Comparison of ENCODE assay signal across 1 cellular context in genomic region chr1:12525311-12526181, GRCh38.
TF ChIP-seq lines count a peak whose summit lies in the region.

No MANE protein-coding gene starts in this region.

TF ChIP-seq in HepG2, 621 proteins besides CTCF, POLR2A, EP300 and RAD21 (continued from another document and continues in another):
- TF ChIP-seq AKNA (CRISPR knock-in tag; IDR thresholded peaks at IDR 0.05; ENCODE audit: borderline replicate concordance): no peak
- no peak for TF ChIP-seq NFE2L2 (IDR thresholded peaks at IDR 0.05; ENCODE audit: low read length)
- TF ChIP-seq ELF1 (CRISPR knock-in tag; IDR thresholded peaks at IDR 0.05): peak; percentile 10; the same call in 1 of the 2 replicates
- TF ChIP-seq, protein P1, sequence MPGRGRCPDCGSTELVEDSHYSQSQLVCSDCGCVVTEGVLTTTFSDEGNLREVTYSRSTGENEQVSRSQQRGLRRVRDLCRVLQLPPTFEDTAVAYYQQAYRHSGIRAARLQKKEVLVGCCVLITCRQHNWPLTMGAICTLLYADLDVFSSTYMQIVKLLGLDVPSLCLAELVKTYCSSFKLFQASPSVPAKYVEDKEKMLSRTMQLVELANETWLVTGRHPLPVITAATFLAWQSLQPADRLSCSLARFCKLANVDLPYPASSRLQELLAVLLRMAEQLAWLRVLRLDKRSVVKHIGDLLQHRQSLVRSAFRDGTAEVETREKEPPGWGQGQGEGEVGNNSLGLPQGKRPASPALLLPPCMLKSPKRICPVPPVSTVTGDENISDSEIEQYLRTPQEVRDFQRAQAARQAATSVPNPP (CRISPR knock-in tag; IDR thresholded peaks at IDR 0.05): no peak; the same call in 1 of the 2 replicates
- no peak for TF ChIP-seq KAT2B (IDR thresholded peaks at IDR 0.05; ENCODE audit: borderline replicate concordance, low read depth, low read length)
- no peak for TF ChIP-seq ADNP (CRISPR knock-in tag; IDR thresholded peaks at IDR 0.05)
- TF ChIP-seq, protein P2, sequence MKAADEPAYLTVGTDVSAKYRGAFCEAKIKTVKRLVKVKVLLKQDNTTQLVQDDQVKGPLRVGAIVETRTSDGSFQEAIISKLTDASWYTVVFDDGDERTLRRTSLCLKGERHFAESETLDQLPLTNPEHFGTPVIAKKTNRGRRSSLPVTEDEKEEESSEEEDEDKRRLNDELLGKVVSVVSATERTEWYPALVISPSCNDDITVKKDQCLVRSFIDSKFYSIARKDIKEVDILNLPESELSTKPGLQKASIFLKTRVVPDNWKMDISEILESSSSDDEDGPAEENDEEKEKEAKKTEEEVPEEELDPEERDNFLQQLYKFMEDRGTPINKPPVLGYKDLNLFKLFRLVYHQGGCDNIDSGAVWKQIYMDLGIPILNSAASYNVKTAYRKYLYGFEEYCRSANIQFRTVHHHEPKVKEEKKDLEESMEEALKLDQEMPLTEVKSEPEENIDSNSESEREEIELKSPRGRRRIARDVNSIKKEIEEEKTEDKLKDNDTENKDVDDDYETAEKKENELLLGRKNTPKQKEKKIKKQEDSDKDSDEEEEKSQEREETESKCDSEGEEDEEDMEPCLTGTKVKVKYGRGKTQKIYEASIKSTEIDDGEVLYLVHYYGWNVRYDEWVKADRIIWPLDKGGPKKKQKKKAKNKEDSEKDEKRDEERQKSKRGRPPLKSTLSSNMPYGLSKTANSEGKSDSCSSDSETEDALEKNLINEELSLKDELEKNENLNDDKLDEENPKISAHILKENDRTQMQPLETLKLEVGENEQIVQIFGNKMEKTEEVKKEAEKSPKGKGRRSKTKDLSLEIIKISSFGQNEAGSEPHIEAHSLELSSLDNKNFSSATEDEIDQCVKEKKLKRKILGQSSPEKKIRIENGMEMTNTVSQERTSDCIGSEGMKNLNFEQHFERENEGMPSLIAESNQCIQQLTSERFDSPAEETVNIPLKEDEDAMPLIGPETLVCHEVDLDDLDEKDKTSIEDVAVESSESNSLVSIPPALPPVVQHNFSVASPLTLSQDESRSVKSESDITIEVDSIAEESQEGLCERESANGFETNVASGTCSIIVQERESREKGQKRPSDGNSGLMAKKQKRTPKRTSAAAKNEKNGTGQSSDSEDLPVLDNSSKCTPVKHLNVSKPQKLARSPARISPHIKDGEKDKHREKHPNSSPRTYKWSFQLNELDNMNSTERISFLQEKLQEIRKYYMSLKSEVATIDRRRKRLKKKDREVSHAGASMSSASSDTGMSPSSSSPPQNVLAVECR (CRISPR knock-in tag; IDR thresholded peaks at IDR 0.05; ENCODE audit: borderline replicate concordance): peak; percentile 59; the same call in 1 of the 2 replicates
- no peak; the same call in 1 of the 2 replicates for TF ChIP-seq SPEN (CRISPR knock-in tag; IDR thresholded peaks at IDR 0.05; ENCODE audit: low read depth)
- TF ChIP-seq HOXA3 (CRISPR knock-in tag; IDR thresholded peaks at IDR 0.05): peak; percentile 83
- TF ChIP-seq, protein P3, sequence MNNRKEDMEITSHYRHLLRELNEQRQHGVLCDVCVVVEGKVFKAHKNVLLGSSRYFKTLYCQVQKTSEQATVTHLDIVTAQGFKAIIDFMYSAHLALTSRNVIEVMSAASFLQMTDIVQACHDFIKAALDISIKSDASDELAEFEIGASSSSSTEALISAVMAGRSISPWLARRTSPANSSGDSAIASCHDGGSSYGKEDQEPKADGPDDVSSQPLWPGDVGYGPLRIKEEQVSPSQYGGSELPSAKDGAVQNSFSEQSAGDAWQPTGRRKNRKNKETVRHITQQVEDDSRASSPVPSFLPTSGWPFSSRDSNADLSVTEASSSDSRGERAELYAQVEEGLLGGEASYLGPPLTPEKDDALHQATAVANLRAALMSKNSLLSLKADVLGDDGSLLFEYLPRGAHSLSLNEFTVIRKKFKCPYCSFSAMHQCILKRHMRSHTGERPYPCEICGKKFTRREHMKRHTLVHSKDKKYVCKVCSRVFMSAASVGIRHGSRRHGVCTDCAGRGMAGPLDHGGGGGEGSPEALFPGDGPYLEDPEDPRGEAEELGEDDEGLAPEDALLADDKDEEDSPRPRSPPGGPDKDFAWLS (CRISPR knock-in tag; IDR thresholded peaks at IDR 0.05; ENCODE audit: borderline replicate concordance): 0 out of 2 replicates have a peak, but pooled peaks have one; percentile 9
- TF ChIP-seq TARDBP (CRISPR knock-in tag; IDR thresholded peaks at IDR 0.05): peak; percentile 91; the same call in 1 of the 2 replicates
- TF ChIP-seq, protein P4, sequence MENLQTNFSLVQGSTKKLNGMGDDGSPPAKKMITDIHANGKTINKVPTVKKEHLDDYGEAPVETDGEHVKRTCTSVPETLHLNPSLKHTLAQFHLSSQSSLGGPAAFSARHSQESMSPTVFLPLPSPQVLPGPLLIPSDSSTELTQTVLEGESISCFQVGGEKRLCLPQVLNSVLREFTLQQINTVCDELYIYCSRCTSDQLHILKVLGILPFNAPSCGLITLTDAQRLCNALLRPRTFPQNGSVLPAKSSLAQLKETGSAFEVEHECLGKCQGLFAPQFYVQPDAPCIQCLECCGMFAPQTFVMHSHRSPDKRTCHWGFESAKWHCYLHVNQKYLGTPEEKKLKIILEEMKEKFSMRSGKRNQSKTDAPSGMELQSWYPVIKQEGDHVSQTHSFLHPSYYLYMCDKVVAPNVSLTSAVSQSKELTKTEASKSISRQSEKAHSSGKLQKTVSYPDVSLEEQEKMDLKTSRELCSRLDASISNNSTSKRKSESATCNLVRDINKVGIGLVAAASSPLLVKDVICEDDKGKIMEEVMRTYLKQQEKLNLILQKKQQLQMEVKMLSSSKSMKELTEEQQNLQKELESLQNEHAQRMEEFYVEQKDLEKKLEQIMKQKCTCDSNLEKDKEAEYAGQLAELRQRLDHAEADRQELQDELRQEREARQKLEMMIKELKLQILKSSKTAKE (CRISPR knock-in tag; IDR thresholded peaks at IDR 0.05; ENCODE audit: borderline replicate concordance): peak; percentile 69
- TF ChIP-seq RNF2 (conservative IDR thresholded peaks at IDR 0.05; ENCODE audit: low read depth): no peak
- no peak for TF ChIP-seq CENPBD1 (CRISPR knock-in tag; IDR thresholded peaks at IDR 0.05; ENCODE audit: borderline replicate concordance, low read depth)
- TF ChIP-seq ZNF317 (CRISPR knock-in tag; IDR thresholded peaks at IDR 0.05): peak; percentile 50; the same call in 1 of the 2 replicates
- TF ChIP-seq ISL2 (CRISPR knock-in tag; IDR thresholded peaks at IDR 0.05): peak; percentile 78
- TF ChIP-seq ZNF644 (CRISPR knock-in tag; IDR thresholded peaks at IDR 0.05; ENCODE audit: low read depth): peak; percentile 80
- peak; percentile 91 for TF ChIP-seq MED8 (CRISPR knock-in tag; IDR thresholded peaks at IDR 0.05; ENCODE audit: insufficient replicate concordance)
- peak; percentile 75; the same call in 1 of the 2 replicates for TF ChIP-seq SMAD1 (CRISPR knock-in tag; IDR thresholded peaks at IDR 0.05; ENCODE audit: borderline replicate concordance, low read depth)
- TF ChIP-seq SATB2 (CRISPR knock-in tag; IDR thresholded peaks at IDR 0.05): no peak
- no peak for TF ChIP-seq DZIP1 (CRISPR knock-in tag; IDR thresholded peaks at IDR 0.05)
- no peak for TF ChIP-seq MAFG (CRISPR knock-in tag; IDR thresholded peaks at IDR 0.05)
- 0 out of 2 replicates have a peak, but pooled peaks have one; percentile 49 for TF ChIP-seq HMG20B (CRISPR knock-in tag; conservative IDR thresholded peaks at IDR 0.05)
- TF ChIP-seq ARNTL (CRISPR knock-in tag; IDR thresholded peaks at IDR 0.05): no peak
- no peak for TF ChIP-seq ZFAT (CRISPR knock-in tag; conservative IDR thresholded peaks at IDR 0.05)
- peak; percentile 49; the same call in 1 of the 2 replicates for TF ChIP-seq ZMAT3 (CRISPR knock-in tag; conservative IDR thresholded peaks at IDR 0.05)
- no peak for TF ChIP-seq ZNF598 (CRISPR knock-in tag; IDR thresholded peaks at IDR 0.05; ENCODE audit: borderline replicate concordance)
- TF ChIP-seq EED (CRISPR knock-in tag; IDR thresholded peaks at IDR 0.05): no peak
- TF ChIP-seq ZNF546 (CRISPR knock-in tag; conservative IDR thresholded peaks at IDR 0.05): 0 out of 2 replicates have a peak, but pooled peaks have one; percentile 28
- TF ChIP-seq NFKBIZ (CRISPR knock-in tag; IDR thresholded peaks at IDR 0.05): no peak
- TF ChIP-seq ZMAT5 (CRISPR knock-in tag; IDR thresholded peaks at IDR 0.05; ENCODE audit: borderline replicate concordance, low read depth): no peak
- no peak for TF ChIP-seq KLF13 (CRISPR knock-in tag; IDR thresholded peaks at IDR 0.05)
- TF ChIP-seq, protein P5, sequence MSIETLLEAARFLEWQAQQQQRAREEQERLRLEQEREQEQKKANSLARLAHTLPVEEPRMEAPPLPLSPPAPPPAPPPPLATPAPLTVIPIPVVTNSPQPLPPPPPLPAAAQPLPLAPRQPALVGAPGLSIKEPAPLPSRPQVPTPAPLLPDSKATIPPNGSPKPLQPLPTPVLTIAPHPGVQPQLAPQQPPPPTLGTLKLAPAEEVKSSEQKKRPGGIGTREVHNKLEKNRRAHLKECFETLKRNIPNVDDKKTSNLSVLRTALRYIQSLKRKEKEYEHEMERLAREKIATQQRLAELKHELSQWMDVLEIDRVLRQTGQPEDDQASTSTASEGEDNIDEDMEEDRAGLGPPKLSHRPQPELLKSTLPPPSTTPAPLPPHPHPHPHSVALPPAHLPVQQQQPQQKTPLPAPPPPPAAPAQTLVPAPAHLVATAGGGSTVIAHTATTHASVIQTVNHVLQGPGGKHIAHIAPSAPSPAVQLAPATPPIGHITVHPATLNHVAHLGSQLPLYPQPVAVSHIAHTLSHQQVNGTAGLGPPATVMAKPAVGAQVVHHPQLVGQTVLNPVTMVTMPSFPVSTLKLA (IDR thresholded peaks at IDR 0.05): no peak
- TF ChIP-seq, protein P6, sequence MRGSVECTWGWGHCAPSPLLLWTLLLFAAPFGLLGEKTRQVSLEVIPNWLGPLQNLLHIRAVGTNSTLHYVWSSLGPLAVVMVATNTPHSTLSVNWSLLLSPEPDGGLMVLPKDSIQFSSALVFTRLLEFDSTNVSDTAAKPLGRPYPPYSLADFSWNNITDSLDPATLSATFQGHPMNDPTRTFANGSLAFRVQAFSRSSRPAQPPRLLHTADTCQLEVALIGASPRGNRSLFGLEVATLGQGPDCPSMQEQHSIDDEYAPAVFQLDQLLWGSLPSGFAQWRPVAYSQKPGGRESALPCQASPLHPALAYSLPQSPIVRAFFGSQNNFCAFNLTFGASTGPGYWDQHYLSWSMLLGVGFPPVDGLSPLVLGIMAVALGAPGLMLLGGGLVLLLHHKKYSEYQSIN (CRISPR knock-in tag; IDR thresholded peaks at IDR 0.05; ENCODE audit: borderline replicate concordance): no peak
- TF ChIP-seq NR2F1 (CRISPR knock-in tag; IDR thresholded peaks at IDR 0.05): peak; percentile 77 to 80
- TF ChIP-seq ZSCAN21 (CRISPR knock-in tag; IDR thresholded peaks at IDR 0.05; ENCODE audit: borderline replicate concordance): peak; percentile 46; the same call in 1 of the 2 replicates
- TF ChIP-seq ZNF577 (CRISPR knock-in tag; IDR thresholded peaks at IDR 0.05; ENCODE audit: borderline replicate concordance, low read depth): no peak
- TF ChIP-seq GATAD2A (CRISPR knock-in tag; IDR thresholded peaks at IDR 0.05): peak; percentile 97
- TF ChIP-seq, protein P7, sequence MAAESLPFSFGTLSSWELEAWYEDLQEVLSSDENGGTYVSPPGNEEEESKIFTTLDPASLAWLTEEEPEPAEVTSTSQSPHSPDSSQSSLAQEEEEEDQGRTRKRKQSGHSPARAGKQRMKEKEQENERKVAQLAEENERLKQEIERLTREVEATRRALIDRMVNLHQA (CRISPR knock-in tag; IDR thresholded peaks at IDR 0.05): no peak
